In genomic region chr9:17004500-17004899, GRCh38 we compare ENCODE assay signal across 14 cellular contexts.
DNase-seq lines count a peak whose midpoint lies in the region; ATAC-seq and TF ChIP-seq lines count a peak whose summit lies in the region.
"Had no signal": no experiment of that assay in that cellular context is flagged by ENCODE, and none has a peak within 500 bp of the region (broad histone marks: within the 10 kb centered on the region; RNA-seq: fewer than 3 reads in every experiment).

No MANE protein-coding gene starts in this region.

- H2BK5ac ChIP-seq in mesendoderm (ENCODE audit: low read length), result no peak overlapping the region

- H3K4me1 ChIP-seq in mesendoderm (ENCODE audit: control insufficient read depth, low read depth, low read length), result no peaks in the 10 kb centered on the region
- H3K4me1 ChIP-seq: parathyroid adenoma had no signal

- no peak overlapping the region for H3K4ac ChIP-seq in mesendoderm (ENCODE audit: low read depth, low read length)

- no peak overlapping the region for H3K56ac ChIP-seq in mesendoderm (ENCODE audit: low read length)

- H2AK5ac ChIP-seq in mesendoderm (ENCODE audit: low read length), result no peak overlapping the region

- H3K79me1 ChIP-seq in mesendoderm (ENCODE audit: low read length), result no peaks in the 10 kb centered on the region

- no peak for TF ChIP-seq CTCF in epithelial cell of proximal tubule (conservative IDR thresholded peaks at IDR 0.05; ENCODE audit: low read depth, low read length)

- H3K27me3 ChIP-seq in mesendoderm (ENCODE audit: insufficient read depth, low read length, poor library complexity), result peaks cover 3% of the 10 kb centered on the region

- no peak overlapping the region for H4K8ac ChIP-seq in mesendoderm (ENCODE audit: low read depth, low read length)

- no peaks in the 10 kb centered on the region for H3K79me2 ChIP-seq in mesendoderm (ENCODE audit: control insufficient read depth, insufficient read depth, low read length)
- H3K79me2 ChIP-seq: parathyroid adenoma had no signal

- DNase-seq in ACHN (peak; percentile 85), M059J (ENCODE audit: low read depth) (peak; percentile 62), epithelial cell of proximal tubule (ENCODE audit: low read depth) (no peak), mesendoderm (peak; percentile 35), 8988T (no peak)
- no peak for DNase-seq in NK-92 treated with Interleukin-12 subunit alpha and Interleukin-12 subunit beta, amount 100 ng/mL, for 24 hours (lab: John Stamatoyannopoulos, UW)
- DNase-seq: activated CD8-positive, alpha-beta memory T cell treated with anti-CD3 and anti-CD28 coated beads, Interleukin-2, amount 50 U/mL, for 48 hours; activated naive CD8-positive, alpha-beta T cell treated with anti-CD3 and anti-CD28 coated beads, Interleukin-2, amount 10 ng/mL, durations not matched to agents 7 days and 5 days; DMS79; head of caudate nucleus had no signal

- H3K36me3 ChIP-seq in mesendoderm (ENCODE audit: control insufficient read depth, insufficient read depth, low read length), result no peaks in the 10 kb centered on the region

- H3K27ac ChIP-seq in mesendoderm (ENCODE audit: low read depth, low read length), result no peak overlapping the region
- H3K27ac ChIP-seq: parathyroid adenoma had no signal

- ATAC-seq in GM19455 (IDR thresholded peaks at IDR 0.05; ENCODE audit: unreplicated experiment), result no peak
- ATAC-seq in GM19023 (IDR thresholded peaks at IDR 0.05; ENCODE audit: unreplicated experiment), result no peak

- H3K9ac ChIP-seq in mesendoderm (ENCODE audit: low read length), result no peak overlapping the region
- H3K9ac ChIP-seq: parathyroid adenoma had no signal

- in situ Hi-C loops in ACHN (cut with HindIII; ENCODE audit: low pct_ligation_motif_present, low pct_unique_long_range_greater_than_20kb, low sequenced_read_pairs), result no loop called here

- no peak overlapping the region for H2BK120ac ChIP-seq in mesendoderm (ENCODE audit: low read depth, low read length)

- no peak overlapping the region for H3K4me2 ChIP-seq in mesendoderm (ENCODE audit: low read length)

- no peak overlapping the region for H2BK15ac ChIP-seq in mesendoderm (replicated peaks; ENCODE audit: low read depth)

- H3K18ac ChIP-seq in mesendoderm (ENCODE audit: low read length), result no peak overlapping the region

- no peak overlapping the region for H3K23ac ChIP-seq in mesendoderm (ENCODE audit: low read length)

- peak overlapping the region; percentile 26 for H3K4me3 ChIP-seq in epithelial cell of proximal tubule (ENCODE audit: low read depth, low read length)
- H3K4me3 ChIP-seq in mesendoderm (ENCODE audit: low read length), result no peak overlapping the region
- H3K4me3 ChIP-seq: lung had no signal

- no CpG with 5 or more reads among the region's 5 CpGs for WGBS in mesendoderm (ENCODE audit: extremely low coverage, insufficient coverage, low lambda C conversion rate)

- no peak overlapping the region for H4K5ac ChIP-seq in mesendoderm (ENCODE audit: low read length)

Comparison
In these comparisons a context has a peak if more than half of its experiments do, and no peak if none do; other contexts are left out.
1. DNase-seq: peak in ACHN (single experiment), M059J (single experiment) and mesendoderm (single experiment); none in epithelial cell of proximal tubule (single experiment), 8988T (single experiment) and NK-92 treated with Interleukin-12 subunit alpha and Interleukin-12 subunit beta, amount 100 ng/mL, for 24 hours (single experiment).